In genomic region chr15:31214864-31215489, GRCh38 we compare ENCODE assay signal across 8 cellular contexts.
DNase-seq lines count a peak whose midpoint lies in the region; ATAC-seq and TF ChIP-seq lines count a peak whose summit lies in the region.

No MANE protein-coding gene starts in this region.

- no peaks in the 10 kb centered on the region for H3K27me3 Mint-ChIP-seq in activated CD4-positive, alpha-beta T cell treated with anti-CD3 and anti-CD28 coated beads, Interleukin-2, amount 10 ng/mL, durations not matched to agents 7 days and 5 days
- H3K27me3 Mint-ChIP-seq in glutamatergic neuron (ENCODE audit: unreplicated experiment), result peaks cover 6% of the 10 kb centered on the region

- intact Hi-C loops in psoas muscle (cut with DNase I), result loop anchor here (1.0 to 10.0 kb wide), 6 partner anchors 47 to 222 kb away; no protein-coding TSS in a partner anchor

- H3K27ac ChIP-seq in psoas muscle, result peak overlapping the region; percentile 88

- TF ChIP-seq CTCF in glutamatergic neuron (IDR thresholded peaks at IDR 0.05; ENCODE audit: partially characterized antibody, unreplicated experiment) (no peak), psoas muscle (IDR thresholded peaks at IDR 0.05) (no peak)

- H3K27ac Mint-ChIP-seq in activated CD4-positive, alpha-beta T cell treated with anti-CD3 and anti-CD28 coated beads, Interleukin-2, amount 10 ng/mL, durations not matched to agents 7 days and 5 days, result peak overlapping the region; percentile 88
- H3K27ac Mint-ChIP-seq in glutamatergic neuron (ENCODE audit: unreplicated experiment), result peak overlapping the region; percentile 4

- CTCF ChIA-PET in activated CD4-positive, alpha-beta T cell treated with anti-CD3 and anti-CD28 coated beads, Interleukin-2, amount 10 ng/mL, durations not matched to agents 7 days and 5 days (lab: Charles Lee), result interaction anchor here (0.7 to 2.1 kb wide), 30 partner anchors 8 to 546 kb away, joined by 3 to 9 read pairs (median 3); partner anchors contain the start of gene KLF13

- H3K9me3 ChIP-seq in psoas muscle, result no peaks in the 10 kb centered on the region

- H3K36me3 ChIP-seq in psoas muscle (ENCODE audit: insufficient read depth in 1 of 2, low read depth in 1 of 2), result no peaks in the 10 kb centered on the region

- peak; percentile 69 to 82 (median 76) for ATAC-seq in psoas muscle
- ATAC-seq in GM19463 (IDR thresholded peaks at IDR 0.05; ENCODE audit: unreplicated experiment), result no peak

- WGBS in psoas muscle, 3 donors, result 20 to 28% (median 27%) methylated on average over 17 to 18 of the region's 18 CpGs

- H3K4me3 Mint-ChIP-seq in activated CD4-positive, alpha-beta T cell treated with anti-CD3 and anti-CD28 coated beads, Interleukin-2, amount 10 ng/mL, durations not matched to agents 7 days and 5 days, result peak overlapping the region; percentile 72
- peak overlapping the region; percentile 5 for H3K4me3 Mint-ChIP-seq in glutamatergic neuron (ENCODE audit: unreplicated experiment)

- H3K4me1 Mint-ChIP-seq in activated CD4-positive, alpha-beta T cell treated with anti-CD3 and anti-CD28 coated beads, Interleukin-2, amount 10 ng/mL, durations not matched to agents 7 days and 5 days, result peaks cover 68% of the 10 kb centered on the region
- peaks cover 9% of the 10 kb centered on the region for H3K4me1 Mint-ChIP-seq in glutamatergic neuron (ENCODE audit: low read depth, unreplicated experiment)

- peaks cover 10% of the 10 kb centered on the region for H3K4me1 ChIP-seq in psoas muscle

- peak overlapping the region; percentile 72 for H3K4me3 ChIP-seq in psoas muscle

- H3K36me3 Mint-ChIP-seq in activated CD4-positive, alpha-beta T cell treated with anti-CD3 and anti-CD28 coated beads, Interleukin-2, amount 10 ng/mL, durations not matched to agents 7 days and 5 days (ENCODE audit: low read depth), result peaks cover 11% of the 10 kb centered on the region
- no peaks in the 10 kb centered on the region for H3K36me3 Mint-ChIP-seq in glutamatergic neuron (ENCODE audit: unreplicated experiment)

- peaks cover 11% of the 10 kb centered on the region for H3K9me3 Mint-ChIP-seq in activated CD4-positive, alpha-beta T cell treated with anti-CD3 and anti-CD28 coated beads, Interleukin-2, amount 10 ng/mL, durations not matched to agents 7 days and 5 days
- peaks cover 9% of the 10 kb centered on the region for H3K9me3 Mint-ChIP-seq in glutamatergic neuron (ENCODE audit: unreplicated experiment)

- POLR2A ChIA-PET in activated CD4-positive, alpha-beta T cell treated with anti-CD3 and anti-CD28 coated beads, Interleukin-2, amount 10 ng/mL, durations not matched to agents 7 days and 5 days (lab: Charles Lee), result interaction anchor here (0.5 to 1.3 kb wide), 2 partner anchors 111 to 128 kb away, joined by 3 to 6 read pairs; partner anchors contain the start of gene KLF13

- no peak for DNase-seq in activated CD4-positive, alpha-beta T cell treated with anti-CD3 and anti-CD28 coated beads, Interleukin-2, amount 10 ng/mL, durations not matched to agents 7 days and 5 days
- no peak for DNase-seq in activated CD4-positive, alpha-beta T cell treated with anti-CD3 and anti-CD28 coated beads for 4 hours
- DNase-seq in UCSD-AML1 (lab: John Stamatoyannopoulos, UW; ENCODE audit: unreplicated experiment) (peak; percentile 42), glutamatergic neuron (no peak), psoas muscle (peak; percentile 32 to 76), islet precursor cell (no peak)
- DNase-seq in activated CD8-positive, alpha-beta memory T cell treated with anti-CD3 and anti-CD28 coated beads for 24 hours, result no peak

- no peaks in the 10 kb centered on the region for H3K27me3 ChIP-seq in psoas muscle (ENCODE audit: insufficient read depth in 3 of 3, low read length in 2 of 3)

Comparison
In these comparisons a context has a peak if more than half of its experiments do, and no peak if none do; other contexts are left out.
1. DNase-seq: peak in UCSD-AML1 (single experiment) and psoas muscle (2 of 2); none in activated CD4-positive, alpha-beta T cell treated with anti-CD3 and anti-CD28 coated beads, Interleukin-2, amount 10 ng/mL, durations not matched to agents 7 days and 5 days (single experiment), activated CD4-positive, alpha-beta T cell treated with anti-CD3 and anti-CD28 coated beads for 4 hours (0 of 2), glutamatergic neuron (single experiment), activated CD8-positive, alpha-beta memory T cell treated with anti-CD3 and anti-CD28 coated beads for 24 hours (single experiment) and islet precursor cell (single experiment).